9 cellular contexts compared by ENCODE assay signal in genomic region chr14:74083161-74083560, GRCh38. TPM values are rescaled to one million over a fixed set of nuclear protein-coding genes. Genes with fewer than 3 reads are reported as not detected.
A peak's percentile ranks its signal among the peaks of the same experiment; 100 is the strongest.
DNase-seq lines count a peak whose midpoint lies in the region; FAIRE-seq and TF ChIP-seq lines count a peak whose summit lies in the region.
"Had no signal": no experiment of that assay in that cellular context is flagged by ENCODE, and none has a peak within 500 bp of the region (broad histone marks: within the 10 kb centered on the region; RNA-seq: fewer than 3 reads in every experiment).

No MANE protein-coding gene starts in this region.

- no peak overlapping the region for H2AK5ac ChIP-seq in mesenchymal stem cell (ENCODE audit: low read length, severe bottlenecking)

- 89% methylated on average over 2 of the region's 3 CpGs for WGBS in mesenchymal stem cell
- 67% methylated on average over 3 of the region's 3 CpGs for WGBS in urinary bladder
- WGBS in small intestine, 3 donors, result 84 to 90% (median 88%) methylated on average over 3 of the region's 3 CpGs

- H2AFZ ChIP-seq in mesenchymal stem cell (ENCODE audit: low read depth, low read length), result no peak overlapping the region

- no peak overlapping the region for H3K4ac ChIP-seq in mesenchymal stem cell (ENCODE audit: low read depth in 1 of 2, low read length in 2 of 2)

- H3K14ac ChIP-seq in mesenchymal stem cell (ENCODE audit: low read length in 2 of 2), result no peak overlapping the region

- H3K36me3 ChIP-seq in cardiac muscle cell (no peaks in the 10 kb centered on the region), mesenchymal stem cell (ENCODE audit: control insufficient read depth in 1 of 2, insufficient read depth in 2 of 2, low read depth in 1 of 2, low read length in 2 of 2) (no peaks in the 10 kb centered on the region), urinary bladder (ENCODE audit: insufficient read depth) (no peaks in the 10 kb centered on the region), small intestine (ENCODE audit: control insufficient read depth in 2 of 2, insufficient read depth in 2 of 2, low read length in 2 of 2) (no peaks in the 10 kb centered on the region)

- intact Hi-C loops in cardiac septum (cut with DNase I), result no loop called here

- H3K9me3 ChIP-seq in cardiac muscle cell (ENCODE audit: low read depth) (no peaks in the 10 kb centered on the region), mesenchymal stem cell (ENCODE audit: control insufficient read depth, low read length) (no peaks in the 10 kb centered on the region), small intestine (ENCODE audit: control insufficient read depth, low read depth) (no peaks in the 10 kb centered on the region)

- H4K8ac ChIP-seq in mesenchymal stem cell (ENCODE audit: low read length), result no peak overlapping the region

- H3K23ac ChIP-seq in mesenchymal stem cell (ENCODE audit: low read length in 2 of 2), result no peak overlapping the region

- H3K27me3 ChIP-seq in cardiac muscle cell (no peaks in the 10 kb centered on the region), mesenchymal stem cell (ENCODE audit: control insufficient read depth in 1 of 2, insufficient read depth in 1 of 2, low read length in 2 of 2) (no peaks in the 10 kb centered on the region), small intestine (ENCODE audit: control insufficient read depth in 2 of 2, insufficient read depth in 2 of 2, low read length in 2 of 2) (no peaks in the 10 kb centered on the region)

- no peak overlapping the region for H2BK15ac ChIP-seq in mesenchymal stem cell (ENCODE audit: low read depth, poor library complexity, severe bottlenecking)

- H3K4me2 ChIP-seq in mesenchymal stem cell (ENCODE audit: low read length, poor library complexity, severe bottlenecking), result peak overlapping the region; percentile 91

- no peak overlapping the region for H3K18ac ChIP-seq in mesenchymal stem cell (ENCODE audit: low read depth in 1 of 2, low read length in 2 of 2)

- no peak overlapping the region for H4K91ac ChIP-seq in mesenchymal stem cell (ENCODE audit: low read length)

- H3K4me1 ChIP-seq in cardiac muscle cell (ENCODE audit: low read depth) (no peaks in the 10 kb centered on the region), mesenchymal stem cell (ENCODE audit: control insufficient read depth, insufficient read depth, low read depth, low read length) (peaks cover 4% of the 10 kb centered on the region), urinary bladder (ENCODE audit: insufficient read depth) (no peaks in the 10 kb centered on the region), small intestine (ENCODE audit: control insufficient read depth in 2 of 2, insufficient read depth in 1 of 2, low read depth in 1 of 2, low read length in 1 of 2) (peaks cover 2 to 4% of the 10 kb centered on the region in 2 donors)

- peaks cover 8% of the 10 kb centered on the region for H3K79me1 ChIP-seq in mesenchymal stem cell (replicated peaks; ENCODE audit: low read length, poor library complexity, severe bottlenecking)

- H2BK12ac ChIP-seq in mesenchymal stem cell (ENCODE audit: low read length in 2 of 2), result no peak overlapping the region

- H3K27ac ChIP-seq in cardiac muscle cell, result peak overlapping the region; percentile 90
- no peak overlapping the region for H3K27ac ChIP-seq in mesenchymal stem cell (ENCODE audit: low read length, poor library complexity, severe bottlenecking)
- no peak overlapping the region for H3K27ac ChIP-seq in urinary bladder (ENCODE audit: low read depth)
- no peak overlapping the region for H3K27ac ChIP-seq in small intestine (ENCODE audit: low read depth in 1 of 2, low read length in 1 of 2)

- H2BK120ac ChIP-seq in mesenchymal stem cell (ENCODE audit: low read depth, low read length), result no peak overlapping the region

- TF ChIP-seq CTCF in cardiac muscle cell (IDR thresholded peaks at IDR 0.05; ENCODE audit: low read depth, low read length) (no peak), astrocyte of the cerebellum (IDR thresholded peaks at IDR 0.05; ENCODE audit: low read depth, low read length, missing control alignments) (no peak)

- peak overlapping the region; percentile 90 for H3K9ac ChIP-seq in mesenchymal stem cell (ENCODE audit: low read length)

- no peak for FAIRE-seq in small intestine (lab: Jason Lieb, UNC)

- peak overlapping the region; percentile 66 for H3K4me3 ChIP-seq in cardiac muscle cell
- H3K4me3 ChIP-seq in astrocyte of the cerebellum (ENCODE audit: low read depth, low read length), result peak overlapping the region; percentile 74
- H3K4me3 ChIP-seq in mesenchymal stem cell (ENCODE audit: insufficient read depth in 1 of 2, low read depth in 1 of 2, low read length in 2 of 2), result peak overlapping the region in 1 of 2 experiments; percentile 97
- H3K4me3 ChIP-seq in urinary bladder (ENCODE audit: low read depth, low read length), result peak overlapping the region; percentile 64
- H3K4me3 ChIP-seq in small intestine (ENCODE audit: low read depth in 1 of 2, low read length in 2 of 2), result peak overlapping the region in 1 of 2 donors; percentile 49

- H2BK5ac ChIP-seq in mesenchymal stem cell (ENCODE audit: low read depth, low read length, poor library complexity, severe bottlenecking), result no peak overlapping the region

- in situ Hi-C loops in astrocyte of the cerebellum (cut with HindIII; ENCODE audit: low sequenced_read_pairs), result no loop called here

- DNase-seq in cardiac muscle cell (ENCODE audit: low read depth in 1 of 2, low spot score in 1 of 2) (no peak), cardiac septum (ENCODE audit: low spot score) (no peak), astrocyte of the cerebellum (ENCODE audit: low read depth) (no peak), mesenchymal stem cell (peak; percentile 13), cortex of kidney (lab: John Stamatoyannopoulos, UW) (no peak), small intestine (no peak), NCI-H1930 (lab: John Stamatoyannopoulos, UW) (no peak)
- DNase-seq: NCI-H1694 treated with DMSO at 0.1 percent for 48 hours had no signal

RNA-seq across cellular contexts. Expression of gene ALDH6A1, which starts 1.1 kb away (rescaled TPM):
- 43.0 and 55.5 TPM in 2 replicates for total RNA-seq in cardiac muscle cell
- polyA plus RNA-seq in cardiac muscle cell, result 53.7 and 95.8 TPM in 2 replicates
- 67.8 TPM for total RNA-seq in cardiac septum
- 3.7 TPM for polyA plus RNA-seq in mesenchymal stem cell (2013, experiment 1 of 2)
- 3.5 TPM for polyA plus RNA-seq in mesenchymal stem cell (2013, experiment 2 of 2)
- total RNA-seq in urinary bladder, result 48.3 TPM
- polyA plus RNA-seq in urinary bladder, result 24.8 TPM
- 10 to 100 TPM; 15.8 to 56.4 (median 20.8) TPM for polyA plus RNA-seq in small intestine

RNA-seq across cellular contexts. Expression of gene LIN52, which starts 1.6 kb away (rescaled TPM):
- total RNA-seq in cardiac muscle cell (7.0 and 8.1 TPM in 2 replicates), cardiac septum (7.4 TPM), urinary bladder (17.5 TPM)
- polyA plus RNA-seq in cardiac muscle cell (12.6 and 14.4 TPM in 2 replicates), urinary bladder (11.8 TPM), small intestine (10 to 100 TPM in 2 of 3 donors, 1 to 10 TPM in 1; 6.1 to 22.1 (median 11.3) TPM)
- polyA plus RNA-seq in mesenchymal stem cell (2013, experiment 1 of 2), result 8.1 TPM
- polyA plus RNA-seq in mesenchymal stem cell (2013, experiment 2 of 2), result 8.5 TPM
